In the genomic region with DNA sequence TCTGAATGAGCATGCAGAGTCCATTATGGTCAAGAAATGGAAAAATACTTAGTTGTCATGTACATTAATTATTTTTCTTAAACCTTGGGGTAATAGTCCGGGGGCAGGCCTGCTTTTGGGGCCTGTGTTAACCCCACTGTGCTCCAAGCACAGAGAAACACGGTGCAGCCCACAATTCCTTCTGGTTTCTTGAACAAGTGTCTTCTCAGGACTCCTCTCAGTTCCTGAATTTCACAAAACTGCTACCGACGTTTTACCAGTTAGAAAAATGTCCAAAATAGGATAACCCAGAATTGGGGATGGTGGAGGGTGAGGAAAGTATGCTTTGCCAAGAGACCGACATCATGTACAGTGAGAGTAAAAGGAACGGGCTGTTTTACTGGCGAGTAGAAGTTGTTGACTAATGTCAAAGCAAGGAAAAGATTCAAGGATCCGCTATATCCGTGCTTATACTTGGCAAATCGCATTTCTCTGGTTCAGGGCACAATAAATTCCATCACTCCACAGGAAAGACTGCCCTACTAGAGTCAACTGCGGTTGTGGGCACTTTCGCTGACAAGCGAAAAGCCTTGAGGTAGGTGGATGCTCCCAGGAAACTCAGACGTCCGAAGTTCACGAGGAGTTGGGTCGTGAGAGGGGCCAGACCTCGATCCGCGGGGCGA, we compare ENCODE assay signal across 8 cellular contexts. TPM values are rescaled to one million over a fixed set of nuclear protein-coding genes. Genes with fewer than 3 reads are reported as not detected.
DNase-seq lines count a peak whose midpoint lies in the region; ATAC-seq and TF ChIP-seq lines count a peak whose summit lies in the region.

No MANE protein-coding gene starts in this region.

- TF ChIP-seq CTCF in thoracic aorta (IDR thresholded peaks at IDR 0.05) = no peak

- H3K9me3 ChIP-seq in thoracic aorta = no peaks in the 10 kb centered on the region

- peaks cover 25% of the 10 kb centered on the region for H3K4me1 Mint-ChIP-seq in activated CD4-positive, alpha-beta T cell treated with anti-CD3 and anti-CD28 coated beads, Interleukin-2, amount 10 ng/mL, durations not matched to agents 24 days and 14 days

- peak overlapping the region; percentile 94 for H3K27ac Mint-ChIP-seq in activated CD4-positive, alpha-beta T cell treated with anti-CD3 and anti-CD28 coated beads, Interleukin-2, amount 10 ng/mL, durations not matched to agents 24 days and 14 days
- H3K27ac Mint-ChIP-seq in activated naive CD4-positive, alpha-beta T cell treated with anti-CD3 and anti-CD28 coated beads, Interleukin-2, amount 50 U/mL, for 72 hours = peak overlapping the region; percentile 97

- peaks cover 9% of the 10 kb centered on the region for H3K36me3 Mint-ChIP-seq in activated CD4-positive, alpha-beta T cell treated with anti-CD3 and anti-CD28 coated beads, Interleukin-2, amount 10 ng/mL, durations not matched to agents 24 days and 14 days (ENCODE audit: low read depth)
- peaks cover 10 to 19% of the 10 kb centered on the region in 2 donors for H3K36me3 Mint-ChIP-seq in activated naive CD4-positive, alpha-beta T cell treated with anti-CD3 and anti-CD28 coated beads, Interleukin-2, amount 50 U/mL, for 72 hours

- H3K4me3 ChIP-seq in thoracic aorta = peak overlapping the region; percentile 99

- no peaks in the 10 kb centered on the region for H3K27me3 Mint-ChIP-seq in activated CD4-positive, alpha-beta T cell treated with anti-CD3 and anti-CD28 coated beads, Interleukin-2, amount 10 ng/mL, durations not matched to agents 24 days and 14 days

- peak overlapping the region; percentile 97 for H3K4me3 Mint-ChIP-seq in activated CD4-positive, alpha-beta T cell treated with anti-CD3 and anti-CD28 coated beads, Interleukin-2, amount 10 ng/mL, durations not matched to agents 24 days and 14 days

- no peaks in the 10 kb centered on the region for H3K9me3 Mint-ChIP-seq in activated CD4-positive, alpha-beta T cell treated with anti-CD3 and anti-CD28 coated beads, Interleukin-2, amount 10 ng/mL, durations not matched to agents 24 days and 14 days
- no peaks in the 10 kb centered on the region for H3K9me3 Mint-ChIP-seq in activated naive CD4-positive, alpha-beta T cell treated with anti-CD3 and anti-CD28 coated beads, Interleukin-2, amount 50 U/mL, for 72 hours

- peaks cover 6% of the 10 kb centered on the region for H3K36me3 ChIP-seq in thoracic aorta

- peak overlapping the region; percentile 92 for H3K27ac ChIP-seq in layer of hippocampus (ENCODE audit: low read depth, low read length)
- H3K27ac ChIP-seq in thoracic aorta = peak overlapping the region; percentile 87

- intact Hi-C loops in activated CD4-positive, alpha-beta T cell treated with anti-CD3 and anti-CD28 coated beads, Interleukin-2, amount 10 ng/mL, durations not matched to agents 24 days and 14 days (cut with micrococcal nuclease) = loop anchor here (1.0 kb wide), 2 partner anchors 54 to 102 kb away; partner anchors contain the start of gene CEP97

- no peak for ATAC-seq in activated naive CD4-positive, alpha-beta T cell treated with anti-CD3 and anti-CD28 coated beads, Interleukin-2, amount 50 U/mL, for 72 hours
- ATAC-seq in thoracic aorta (ENCODE audit: insufficient number of reproducible peaks, low FRiP score, low read depth) (peak; percentile 23), GM21381 (IDR thresholded peaks at IDR 0.05; ENCODE audit: unreplicated experiment) (no peak)

- DNase-seq in activated CD4-positive, alpha-beta T cell treated with anti-CD3 and anti-CD28 coated beads, Interleukin-2, amount 10 ng/mL, durations not matched to agents 24 days and 14 days = no peak
- no peak for DNase-seq in activated CD4-positive, alpha-beta T cell treated with anti-CD3 and anti-CD28 coated beads, Interleukin-2, amount 50 U/mL, for 4 hours
- no peak for DNase-seq in activated naive CD4-positive, alpha-beta T cell treated with anti-CD3 and anti-CD28 coated beads, Interleukin-2, amount 50 U/mL, for 72 hours (ENCODE audit: low spot score in 2 of 2)
- DNase-seq in thoracic aorta (ENCODE audit: low spot score) (no peak), SHP77 treated with DMSO at 0.1 percent for 48 hours (lab: John Stamatoyannopoulos, UW) (no peak)
- DNase-seq in activated CD8-positive, alpha-beta memory T cell treated with anti-CD3 and anti-CD28 coated beads for 24 hours = no peak

- H3K27me3 ChIP-seq in layer of hippocampus (ENCODE audit: control insufficient read depth, insufficient read depth, low read length) = no peaks in the 10 kb centered on the region
- no peaks in the 10 kb centered on the region for H3K27me3 ChIP-seq in thoracic aorta (replicated peaks; ENCODE audit: insufficient read depth)

- H3K4me1 ChIP-seq in thoracic aorta (ENCODE audit: control insufficient read depth in 1 of 2, low read depth in 2 of 2) = peaks cover 23 to 31% of the 10 kb centered on the region in 2 donors

RNA-seq across cellular contexts. Expression of gene NXPE3, which starts 0.5 kb away (rescaled TPM):
- total RNA-seq in activated CD4-positive, alpha-beta T cell treated with anti-CD3 and anti-CD28 coated beads, Interleukin-2, amount 10 ng/mL, durations not matched to agents 24 days and 14 days = 17.2 and 18.2 TPM in 2 replicates
- 10 to 100 TPM; 17.3 to 21.4 TPM for total RNA-seq in activated naive CD4-positive, alpha-beta T cell treated with anti-CD3 and anti-CD28 coated beads, Interleukin-2, amount 50 U/mL, for 72 hours
- 10 to 100 TPM; 15.7 to 30.7 TPM for total RNA-seq in thoracic aorta

RNA-seq across cellular contexts. Expression of gene CEP97, which starts 54.1 kb away (rescaled TPM):
- total RNA-seq in activated CD4-positive, alpha-beta T cell treated with anti-CD3 and anti-CD28 coated beads, Interleukin-2, amount 10 ng/mL, durations not matched to agents 24 days and 14 days = 20.3 and 22.8 TPM in 2 replicates
- total RNA-seq in activated naive CD4-positive, alpha-beta T cell treated with anti-CD3 and anti-CD28 coated beads, Interleukin-2, amount 50 U/mL, for 72 hours = 10 to 100 TPM; 16.1 to 20.0 TPM
- 10 to 100 TPM in 1 of 2 donors, 1 to 10 TPM in 1; 4.7 to 20.1 TPM for total RNA-seq in thoracic aorta
